ENCODE assay signal across 31 cellular contexts in genomic region chr1:207856276-207857023, GRCh38. TPM values are rescaled to one million over a fixed set of nuclear protein-coding genes. Genes with fewer than 3 reads are reported as not detected.
A peak's percentile ranks its signal among the peaks of the same experiment; 100 is the strongest.
DNase-seq lines count a peak whose midpoint lies in the region; ATAC-seq, FAIRE-seq and TF ChIP-seq lines count a peak whose summit lies in the region.
"Had no signal": no experiment of that assay in that cellular context is flagged by ENCODE, and none has a peak within 500 bp of the region (broad histone marks: within the 10 kb centered on the region; RNA-seq: fewer than 3 reads in every experiment).

No MANE protein-coding gene starts in this region.

- SMC1A ChIA-PET in GM12878 (lab: Charles Lee; ENCODE audit: uncharacterized antibody, unreplicated experiment) = interaction anchor here (1.0 to 21.3 kb wide), 3 partner anchors 25 to 353 kb away, joined by 3 to 444 read pairs (median 3); no protein-coding TSS in a partner anchor

- no peak for TF ChIP-seq CTCF in CD8-positive, alpha-beta T cell (IDR thresholded peaks at IDR 0.05)
- TF ChIP-seq CTCF in GM12878 (IDR thresholded peaks at IDR 0.05 in 2 of 3, conservative IDR thresholded peaks at IDR 0.05 in 1 of 3; ENCODE audit: control insufficient read depth in 2 of 3, extremely low read depth in 1 of 3, insufficient read depth in 1 of 3, low read depth in 3 of 3, low read length in 3 of 3) (no peak), tibial nerve (IDR thresholded peaks at IDR 0.05) (no peak), WTC11 (IDR thresholded peaks at IDR 0.05) (no peak)

- POLR2A ChIA-PET in CD8-positive, alpha-beta T cell (lab: Charles Lee) = no interaction called here
- POLR2A ChIA-PET in T-cell (lab: Charles Lee) (no interaction called here), GM12878 (lab: Charles Lee) (interaction anchor here (2.3 to 22.9 kb wide), 2 partner anchors 12 to 30 kb away, joined by 5 to 620 read pairs; no protein-coding TSS in a partner anchor), WTC11 (lab: Charles Lee) (no interaction called here)

- 100% methylated on average over 1 of the region's 1 CpG for WGBS in GM12878 (ENCODE audit: insufficient coverage, insufficient replicate concordance, low lambda C conversion rate, missing lambda C conversion rate)
- WGBS in tibial nerve, 2 donors = 19 to 81% methylated on average over 1 of the region's 1 CpG

- CTCF ChIA-PET in CD8-positive, alpha-beta T cell (lab: Charles Lee) = interaction anchor here (1.3 kb wide), 1 partner anchor 13 kb away, joined by 4 read pairs; no protein-coding TSS in a partner anchor
- CTCF ChIA-PET in T-cell (lab: Charles Lee) = no interaction called here
- CTCF ChIA-PET in GM12878 (lab: Yijun Ruan, JAX) = interaction anchor here (1.0 to 2.0 kb wide), 4 partner anchors 12 to 28 kb away, joined by 4 to 8 read pairs (median 6); no protein-coding TSS in a partner anchor
- CTCF ChIA-PET in WTC11 (lab: Charles Lee) = interaction anchor here (0.8 kb wide), 1 partner anchor 12 kb away, joined by 3 read pairs; no protein-coding TSS in a partner anchor

- RAD21 ChIA-PET in GM12878 (lab: Charles Lee; ENCODE audit: unreplicated experiment) = interaction anchor here (1.0 to 1.4 kb wide), 2 partner anchors 11 to 44 kb away, joined by 3 read pairs; no protein-coding TSS in a partner anchor

- no peak for TF ChIP-seq EP300 in GM12878 (IDR thresholded peaks at IDR 0.05; ENCODE audit: borderline replicate concordance in 1 of 2, control insufficient read depth in 1 of 2, low read depth in 2 of 2, low read length in 2 of 2)
- no peak for TF ChIP-seq EP300 in tibial nerve (IDR thresholded peaks at IDR 0.05)

- H3K79me2 ChIP-seq in GM12878 (ENCODE audit: control insufficient read depth, insufficient read depth, low read length) = no peaks in the 10 kb centered on the region; the same call in 1 of the 2 replicates

- H3K9ac ChIP-seq in GM12878 (ENCODE audit: control insufficient read depth, insufficient read depth, low read length) = no peak overlapping the region
- H3K9ac ChIP-seq: BLaER1 had no signal

- H3K36me3 ChIP-seq in CD8-positive, alpha-beta T cell (ENCODE audit: insufficient read depth, low read length) = no peaks in the 10 kb centered on the region
- H3K36me3 ChIP-seq in GM12878 (ENCODE audit: control insufficient read depth in 2 of 2, insufficient read depth in 2 of 2, low read length in 1 of 2) (peaks cover 0 to 12% of the 10 kb centered on the region in 2 experiments; a peak in 2 of 4 replicates), tibial nerve (peaks cover 0 to 19% (median 0%) of the 10 kb centered on the region in 3 donors)

- no peak overlapping the region for H2AFZ ChIP-seq in GM12878 (ENCODE audit: control insufficient read depth, low read depth, low read length)
- H2AFZ ChIP-seq: GM23338 had no signal

- no peaks in the 10 kb centered on the region for H4K20me1 ChIP-seq in GM12878 (ENCODE audit: control insufficient read depth, insufficient read depth)

- peaks cover 70% of the 10 kb centered on the region for H3K4me1 ChIP-seq in CD8-positive, alpha-beta T cell (ENCODE audit: insufficient read depth, low read length)
- H3K4me1 ChIP-seq in GM12878 (ENCODE audit: control insufficient read depth, insufficient read depth, low read length) (peaks cover 4% of the 10 kb centered on the region), tibial nerve (peaks cover 0 to 76% (median 30%) of the 10 kb centered on the region in 4 donors)

- H3K9me3 Mint-ChIP-seq in CD8-positive, alpha-beta T cell = no peaks in the 10 kb centered on the region
- H3K9me3 Mint-ChIP-seq in T-cell (no peaks in the 10 kb centered on the region), WTC11 (no peaks in the 10 kb centered on the region)
- H3K9me3 Mint-ChIP-seq: activated CD4-positive, alpha-beta T cell treated with anti-CD3 and anti-CD28 coated beads, Interleukin-2, amount 10 ng/mL, durations not matched to agents 7 days and 5 days; GM23338; nephron progenitor cell had no signal

- H3K9me3 ChIP-seq in CD8-positive, alpha-beta T cell (ENCODE audit: low read length) = no peaks in the 10 kb centered on the region
- no peaks in the 10 kb centered on the region for H3K9me3 ChIP-seq in GM12878 (replicated peaks; ENCODE audit: control insufficient read depth, insufficient read depth, low read length)
- no peaks in the 10 kb centered on the region for H3K9me3 ChIP-seq in tibial nerve
- H3K9me3 ChIP-seq: BLaER1, gastroesophageal sphincter, upper lobe of right lung had no signal

- H3K27me3 Mint-ChIP-seq in CD8-positive, alpha-beta T cell (ENCODE audit: low read depth) = no peaks in the 10 kb centered on the region
- H3K27me3 Mint-ChIP-seq in T-cell = no peaks in the 10 kb centered on the region
- no peaks in the 10 kb centered on the region for H3K27me3 Mint-ChIP-seq in WTC11 (ENCODE audit: low read depth)
- H3K27me3 Mint-ChIP-seq: activated CD4-positive, alpha-beta T cell treated with anti-CD3 and anti-CD28 coated beads, Interleukin-2, amount 10 ng/mL, durations not matched to agents 7 days and 5 days had no signal

- H3K27ac ChIP-seq in CD8-positive, alpha-beta T cell (ENCODE audit: low read depth, low read length) = no peak overlapping the region
- H3K27ac ChIP-seq in GM12878 (ENCODE audit: control insufficient read depth, insufficient read depth) = no peak overlapping the region
- no peak overlapping the region for H3K27ac ChIP-seq in tibial nerve
- H3K27ac ChIP-seq: BLaER1, gastroesophageal sphincter, upper lobe of right lung, WERI-Rb-1 had no signal

- intact Hi-C loops in CD8-positive, alpha-beta T cell (cut with DNase I, micrococcal nuclease) = no loop called here
- intact Hi-C loops in GM12878 (cut with micrococcal nuclease; ENCODE audit: unreplicated experiment) = no loop called here

- no peaks in the 10 kb centered on the region for H3K27me3 ChIP-seq in CD8-positive, alpha-beta T cell (ENCODE audit: insufficient read depth, low read length)
- H3K27me3 ChIP-seq in GM12878 (replicated peaks in 1 of 2; ENCODE audit: control insufficient read depth in 2 of 2, insufficient read depth in 2 of 2, low read length in 1 of 2) (no peaks in the 10 kb centered on the region), tibial nerve (no peaks in the 10 kb centered on the region)
- H3K27me3 ChIP-seq: BLaER1, dorsolateral prefrontal cortex, gastroesophageal sphincter, upper lobe of right lung had no signal

- BruUV-seq in GM12878 (replicated peaks; lab: Mats Ljungman, UMichigan) = no TSS peak

- no peak for ATAC-seq in CD8-positive, alpha-beta T cell
- ATAC-seq in T-cell (replicated peaks in 1 of 4) = no peak
- peak; percentile 38; the same call in 2 of the 3 replicates for ATAC-seq in GM12878
- ATAC-seq in WTC11 = no peak
- ATAC-seq: gastroesophageal sphincter, GM23338, left lobe of liver, Panc1, upper lobe of right lung had no signal

- in situ Hi-C loops in GM12878 (cut with MboI) = no loop called here

- no peak overlapping the region for H3K4me3 Mint-ChIP-seq in CD8-positive, alpha-beta T cell
- H3K4me3 Mint-ChIP-seq in T-cell = peak overlapping the region in 1 of 3 donors; percentile 38
- no peak overlapping the region for H3K4me3 Mint-ChIP-seq in WTC11
- H3K4me3 Mint-ChIP-seq: activated CD4-positive, alpha-beta T cell treated with anti-CD3 and anti-CD28 coated beads, Interleukin-2, amount 10 ng/mL, durations not matched to agents 7 days and 5 days; GM23338; nephron progenitor cell had no signal

- TF ChIP-seq POLR2A in GM12878 (IDR thresholded peaks at IDR 0.05; ENCODE audit: low read depth, low read length) = no peak
- no peak for TF ChIP-seq POLR2A in tibial nerve (IDR thresholded peaks at IDR 0.05)

- no peak for FAIRE-seq in GM12878 (lab: Jason Lieb, UNC)

- H3K4me1 Mint-ChIP-seq in CD8-positive, alpha-beta T cell (ENCODE audit: low read depth) = peaks cover 62% of the 10 kb centered on the region
- H3K4me1 Mint-ChIP-seq in T-cell = peaks cover 59 to 64% (median 62%) of the 10 kb centered on the region in 3 donors
- peaks cover 11% of the 10 kb centered on the region for H3K4me1 Mint-ChIP-seq in WTC11

- no peak overlapping the region for H3K4me3 ChIP-seq in CD8-positive, alpha-beta T cell (ENCODE audit: low read depth, low read length)
- H3K4me3 ChIP-seq in GM12878 (no peak overlapping the region), tibial nerve (no peak overlapping the region)
- H3K4me3 ChIP-seq: BLaER1, gastroesophageal sphincter, GM23338, upper lobe of right lung had no signal

- peaks cover 33% of the 10 kb centered on the region for H3K36me3 Mint-ChIP-seq in CD8-positive, alpha-beta T cell
- peaks cover 27% of the 10 kb centered on the region for H3K36me3 Mint-ChIP-seq in T-cell
- H3K36me3 Mint-ChIP-seq in WTC11 = no peaks in the 10 kb centered on the region

- TF ChIP-seq RAD21 in GM12878 (IDR thresholded peaks at IDR 0.05; ENCODE audit: insufficient read depth, low read depth, low read length) = no peak

- no peak overlapping the region for H3K4me2 ChIP-seq in GM12878 (ENCODE audit: control insufficient read depth, insufficient read depth)
- H3K4me2 ChIP-seq: BLaER1, GM23338 had no signal

- DNase-seq in CD8-positive, alpha-beta T cell = no peak
- DNase-seq in T-cell = no peak
- no peak for DNase-seq in GM12878 (ENCODE audit: low read depth, low spot score)
- peak; percentile 24 for DNase-seq in islet precursor cell
- no peak for DNase-seq in stimulated activated CD4-positive, alpha-beta T cell treated with anti-CD3 and anti-CD28 coated beads, Interleukin-12 subunit alpha, Interleukin-12 subunit beta, amount 100 ng/mL, for 4 hours
- DNase-seq in tibial nerve (ENCODE audit: low spot score in 2 of 2) = no peak
- DNase-seq in WTC11 (ENCODE audit: low spot score) = no peak
- DNase-seq in effector CD8-positive, alpha-beta T cell (lab: John Stamatoyannopoulos, UW) = no peak
- DNase-seq: activated CD4-positive, alpha-beta T cell treated with anti-CD3 and anti-CD28 coated beads, Interleukin-2, amount 10 ng/mL, durations not matched to agents 7 days and 5 days; activated effector memory CD4-positive, alpha-beta T cell treated with anti-CD3 and anti-CD28 coated beads, Interleukin-2, amount 50 U/mL, for 16 hours; Calu3; DMS79 treated with DMSO at 0.1 percent for 48 hours; dorsolateral prefrontal cortex; GF-D8; hippocampal formation; NCI-H1048; NCI-H1694 treated with DMSO at 0.1 percent for 48 hours; NCI-H446; NCI-H748 treated with DMSO at 0.1 percent for 48 hours; nephron progenitor cell; SHP77; stimulated activated CD4-positive, alpha-beta T cell treated with anti-CD3 and anti-CD28 coated beads, Interleukin-15, amount 100 ng/mL, for 24 hours; stimulated activated naive CD4-positive, alpha-beta T cell; upper lobe of right lung; WERI-Rb-1 had no signal

- H3K27ac Mint-ChIP-seq in CD8-positive, alpha-beta T cell = peak overlapping the region; percentile 38
- H3K27ac Mint-ChIP-seq in T-cell = peak overlapping the region; percentile 49 to 61
- no peak overlapping the region for H3K27ac Mint-ChIP-seq in WTC11
- H3K27ac Mint-ChIP-seq: activated CD4-positive, alpha-beta T cell treated with anti-CD3 and anti-CD28 coated beads, Interleukin-2, amount 10 ng/mL, durations not matched to agents 7 days and 5 days; GM23338; nephron progenitor cell had no signal

RNA-seq across cellular contexts. Expression of gene CD34, which starts 54.5 kb away (rescaled TPM):
- total RNA-seq in CD8-positive, alpha-beta T cell = not detected
- 1 to 10 TPM in 2 of 5 donors, under 1 TPM in 3; 0.57 to 1.6 (median 0.83) TPM for total RNA-seq in T-cell
- 0.22 TPM in 1 of 2 replicates, not detected in the other for total RNA-seq in GM12878 (2013; cell fraction: nucleolus; rRNA removed)
- not detected in 2 replicates for total RNA-seq in GM12878 (2014; rRNA removed)
- not detected in 2 replicates for total RNA-seq in GM12878 (2014; rRNA removed; fragmentation: Illumina TruSeq; extraction: Trizol)
- 0.08 TPM in 1 of 2 replicates, not detected in the other for total RNA-seq in GM12878 (2021)
- not detected for polyA plus RNA-seq in GM12878 (2011; ENCODE audit: low read depth)
- under 0.01 and 0.03 TPM in 2 replicates for polyA plus RNA-seq in GM12878 (2011; rRNA removed)
- polyA plus RNA-seq in GM12878 (2011; cell fraction: cytosol; rRNA removed) = 0.02 and 0.03 TPM in 2 replicates
- polyA plus RNA-seq in GM12878 (2011; cell fraction: nucleus; rRNA removed) = 0.01 TPM in 1 of 2 replicates, not detected in the other
- polyA plus RNA-seq in GM12878 (2012) = not detected in 2 replicates
- polyA plus RNA-seq in GM12878 (2014; fragmentation: Illumina TruSeq; extraction: Trizol) = not detected in 2 replicates
- polyA plus RNA-seq in GM12878 (2014; fragmentation: Nextera tagmentation; extraction: Ambion mirVana) = under 1 TPM in 1 of 2 experiments, not detected in 1; 0.02 TPM
- 0.03 and 0.05 TPM in 2 replicates for polyA plus RNA-seq in GM12878 (2014; rRNA removed)
- not detected for polyA plus RNA-seq in GM12878 (2016; fragmentation: Nextera tagmentation; extraction: Ambion mirVana)
- under 0.01 TPM in 1 of 2 replicates, not detected in the other for polyA minus RNA-seq in GM12878 (2011; rRNA and poly(A)+ RNA removed)
- polyA minus RNA-seq in GM12878 (2011; cell fraction: cytosol; rRNA and poly(A)+ RNA removed) = not detected in 2 replicates
- polyA minus RNA-seq in GM12878 (2011; cell fraction: nucleus; rRNA and poly(A)+ RNA removed) = under 0.01 TPM in 2 replicates
- total RNA-seq in tibial nerve = 10 to 100 TPM; 38.5 to 73.7 (median 55.3) TPM
- total RNA-seq in WTC11 (2021) = 0.18 to 0.35 TPM (median 0.27 TPM) in 3 replicates
- total RNA-seq: osteocyte had no signal

Comparison
In these comparisons a context has a peak if more than half of its experiments do, and no peak if none do; other contexts are left out.
1. RNA of gene CD34, which starts 54.5 kb away (total RNA-seq): 38.5 to 73.7 TPM in tibial nerve; 0.57 to 1.6 TPM in T-cell, 0.18 to 0.35 TPM in WTC11, not detected in CD8-positive, alpha-beta T cell and 0.08 to 0.22 TPM in GM12878; every median in the first group is over 10 times any median in the second.
2. CTCF ChIA-PET loops: an anchor here in CD8-positive, alpha-beta T cell (1.3 kb wide), GM12878 (1.0 to 2.0 kb wide) and WTC11 (0.8 kb wide); none called in T-cell.